Comparison of ENCODE assay signal across 20 cellular contexts in genomic region chr4:1212546-1213335, GRCh38. TPM values are rescaled to one million over a fixed set of nuclear protein-coding genes. Genes with fewer than 3 reads are reported as not detected.
DNase-seq lines count a peak whose midpoint lies in the region; TF ChIP-seq lines count a peak whose summit lies in the region.
"Had no signal": no experiment of that assay in that cellular context is flagged by ENCODE, and none has a peak within 500 bp of the region (broad histone marks: within the 10 kb centered on the region; RNA-seq: fewer than 3 reads in every experiment).

No MANE protein-coding gene starts in this region.

- peak overlapping the region; percentile 51 for H3K27ac ChIP-seq in RWPE1
- no peak overlapping the region for H3K27ac ChIP-seq in fibroblast of lung (ENCODE audit: insufficient read depth, low read length)
- no peak overlapping the region for H3K27ac ChIP-seq in osteoblast (ENCODE audit: low read depth, low read length)
- H3K27ac ChIP-seq in transverse colon: peak overlapping the region; percentile 22 to 87 (median 68)
- no peak overlapping the region for H3K27ac ChIP-seq in A673 (ENCODE audit: low read depth, low read length, poor library complexity, severe bottlenecking)

- TF ChIP-seq POLR2A in transverse colon (IDR thresholded peaks at IDR 0.05): no peak
- no peak for TF ChIP-seq POLR2A in lower leg skin (IDR thresholded peaks at IDR 0.05)

- H3K79me2 ChIP-seq in fibroblast of lung (ENCODE audit: control insufficient read depth, insufficient read depth, low read length): peaks cover 7% of the 10 kb centered on the region
- H3K79me2 ChIP-seq in osteoblast (ENCODE audit: insufficient read depth, low read length): peaks cover 21% of the 10 kb centered on the region

- peaks cover 44% of the 10 kb centered on the region for H3K36me3 ChIP-seq in fibroblast of lung (ENCODE audit: control insufficient read depth, insufficient read depth, low read length)
- H3K36me3 ChIP-seq in osteoblast (ENCODE audit: insufficient read depth, low read length): peaks cover 45% of the 10 kb centered on the region
- H3K36me3 ChIP-seq in transverse colon: peaks cover 0 to 20% (median 6%) of the 10 kb centered on the region in 4 donors
- H3K36me3 ChIP-seq in A673 (ENCODE audit: insufficient read depth, low read length, poor library complexity, severe bottlenecking): peaks cover 58% of the 10 kb centered on the region

- in situ Hi-C loops in transverse colon (cut with MboI; ENCODE audit: low pct_ligation_motif_present in 1 of 4, low pct_unique_long_range_greater_than_20kb in 1 of 4, low sequenced_read_pairs in 3 of 4): no loop called here

- H2AFZ ChIP-seq in fibroblast of lung (ENCODE audit: low read length) (no peak overlapping the region), osteoblast (ENCODE audit: low read length) (no peak overlapping the region)

- no peak overlapping the region for H3K4me3 ChIP-seq in fibroblast of lung (replicated peaks in 1 of 4; ENCODE audit: control extremely low read depth in 1 of 4, insufficient read depth in 1 of 4, low read depth in 3 of 4, low read length in 4 of 4)
- H3K4me3 ChIP-seq in osteoblast (ENCODE audit: insufficient read depth, low read length): no peak overlapping the region
- no peak overlapping the region for H3K4me3 ChIP-seq in transverse colon
- H3K4me3 ChIP-seq in A673 (ENCODE audit: low read depth, low read length, poor library complexity, severe bottlenecking): no peak overlapping the region
- H3K4me3 ChIP-seq in lower leg skin (ENCODE audit: low read depth, poor library complexity, severe bottlenecking): no peak overlapping the region
- H3K4me3 ChIP-seq: left lung had no signal

- H3K4me2 ChIP-seq in fibroblast of lung (ENCODE audit: extremely low read depth, insufficient read depth, low read length): no peak overlapping the region
- H3K4me2 ChIP-seq in osteoblast (ENCODE audit: insufficient read depth, low read length): no peak overlapping the region

- intact Hi-C loops in transverse colon (cut with DNase I; ENCODE audit: low total_unique reads) (loop anchor here (5.0 kb wide), 1 partner anchor 35 kb away; the partner anchor contains the start of gene CTBP1), A673 (cut with micrococcal nuclease; ENCODE audit: unreplicated experiment) (no loop called here), lower leg skin (cut with DNase I; ENCODE audit: low total_unique reads) (no loop called here)

- POLR2A ChIA-PET in RWPE1 (lab: Yijun Ruan, JAX; ENCODE audit: low non-redundant PET): no interaction called here
- POLR2A ChIA-PET in A673 (lab: Charles Lee; ENCODE audit: low non-redundant PET): no interaction called here

- TF ChIP-seq CTCF in RWPE1 (conservative IDR thresholded peaks at IDR 0.05; ENCODE audit: low read depth) (no peak), fibroblast of lung (conservative IDR thresholded peaks at IDR 0.05 in 1 of 2, IDR thresholded peaks at IDR 0.05 in 1 of 2; ENCODE audit: low read depth in 1 of 2, low read length in 2 of 2) (no peak), osteoblast (IDR thresholded peaks at IDR 0.05; ENCODE audit: extremely low read depth, low read depth, low read length) (no peak), transverse colon (IDR thresholded peaks at IDR 0.05) (no peak), A673 (conservative IDR thresholded peaks at IDR 0.05; ENCODE audit: low read depth, low read length) (no peak), lower leg skin (IDR thresholded peaks at IDR 0.05) (no peak)

- CTCF ChIA-PET in RWPE1 (lab: Yijun Ruan, JAX) (interaction anchor here (0.6 kb wide), 2 partner anchors 174 to 336 kb away, joined by 3 to 4 read pairs; no protein-coding TSS in a partner anchor), A673 (lab: Charles Lee) (no interaction called here)

- DNase-seq in RWPE1 (ENCODE audit: low spot score) (no peak), fibroblast of lung (ENCODE audit: low read depth in 2 of 2) (no peak), osteoblast (ENCODE audit: insufficient read length, low spot score, missing footprints) (peak; percentile 88), transverse colon (no peak), A673 (ENCODE audit: low spot score) (no peak), lower leg skin (ENCODE audit: low spot score in 2 of 2) (no peak), NCI-H526 treated with DMSO at 0.1 percent for 48 hours (lab: John Stamatoyannopoulos, UW) (no peak)
- DNase-seq: activated CD4-positive, alpha-beta T cell treated with anti-CD3 and anti-CD28 coated beads for 1 hour; activated effector memory CD4-positive, alpha-beta T cell treated with Interleukin-2 at 50 U/mL for 16 hours; AML-193; EL; erythroblast; Karpas-422; NCI-H1048; NCI-H2081; NCI-H446; NK-92 treated with Interleukin-12 subunit alpha and Interleukin-12 subunit beta, amount 100 ng/mL, for 24 hours; small intestine; T1000 had no signal

- no peaks in the 10 kb centered on the region for H3K27me3 ChIP-seq in fibroblast of lung (ENCODE audit: control insufficient read depth, insufficient read depth, low read length)
- H3K27me3 ChIP-seq in osteoblast (ENCODE audit: insufficient read depth, low read length): no peaks in the 10 kb centered on the region
- no peaks in the 10 kb centered on the region for H3K27me3 ChIP-seq in transverse colon
- H3K27me3 ChIP-seq in A673 (replicated peaks; ENCODE audit: insufficient read depth, low read depth, low read length, poor library complexity): no peaks in the 10 kb centered on the region
- H3K27me3 ChIP-seq: left lung had no signal

- no TSS peak for BruUV-seq in A673 (replicated peaks; lab: Mats Ljungman, UMichigan)

- H3K9ac ChIP-seq in fibroblast of lung (ENCODE audit: insufficient read depth, low read length): peak overlapping the region; percentile 1

- H3K9me3 ChIP-seq in fibroblast of lung (ENCODE audit: control insufficient read depth, insufficient read depth, low read depth, low read length): no peaks in the 10 kb centered on the region
- no peaks in the 10 kb centered on the region for H3K9me3 ChIP-seq in osteoblast (ENCODE audit: low read depth, low read length)
- no peaks in the 10 kb centered on the region for H3K9me3 ChIP-seq in transverse colon
- no peaks in the 10 kb centered on the region for H3K9me3 ChIP-seq in A673 (ENCODE audit: low read depth, low read length, poor library complexity, severe bottlenecking)
- H3K9me3 ChIP-seq: left lung had no signal

- H3K4me1 ChIP-seq in fibroblast of lung (ENCODE audit: control insufficient read depth, extremely low read depth, insufficient read depth, low read length) (peaks cover 39% of the 10 kb centered on the region), osteoblast (ENCODE audit: insufficient read depth, low read length) (peaks cover 5% of the 10 kb centered on the region), transverse colon (peaks cover 29 to 46% (median 37%) of the 10 kb centered on the region in 4 donors), A673 (ENCODE audit: insufficient read depth, low read length, poor library complexity, severe bottlenecking) (no peaks in the 10 kb centered on the region)

- 93% methylated on average over 19 of the region's 20 CpGs; no CpG with 5 or more reads in 1 of the 2 donors for WGBS in transverse colon (ENCODE audit: low coverage in 1 of 2), 2 donors
- 79 to 88% methylated on average over 13 to 18 of the region's 20 CpGs for WGBS in lower leg skin, 2 donors

- TF ChIP-seq EP300 in transverse colon (IDR thresholded peaks at IDR 0.05; ENCODE audit: low read depth): no peak

- H4K20me1 ChIP-seq in fibroblast of lung (ENCODE audit: control insufficient read depth, extremely low read depth, insufficient read depth, low read length) (no peaks in the 10 kb centered on the region), osteoblast (ENCODE audit: insufficient read depth, low read length) (peaks cover 30% of the 10 kb centered on the region)

RNA-seq across cellular contexts. Expression of gene CTBP1, which starts 36.2 kb away (rescaled TPM):
- 224 and 249 TPM in 2 replicates for total RNA-seq in fibroblast of lung
- polyA plus RNA-seq in fibroblast of lung: 78.2 and 86.1 TPM in 2 replicates
- polyA plus RNA-seq in fibroblast of lung (2012): 102 and 162 TPM in 2 replicates
- polyA minus RNA-seq in fibroblast of lung (ENCODE audit: low replicate concordance): 151 and 174 TPM in 2 replicates
- total RNA-seq in osteoblast: 246 and 262 TPM in 2 replicates
- total RNA-seq in transverse colon: 100 to 1,000 TPM; 183 to 457 (median 243) TPM
- total RNA-seq in A673 (2021): 187 and 196 TPM in 2 replicates
- total RNA-seq in lower leg skin: 100 to 1,000 TPM; 124 to 195 (median 148) TPM

RNA-seq across cellular contexts. Expression of gene SPON2, which starts 40.4 kb away (rescaled TPM):
- total RNA-seq in fibroblast of lung (261 and 367 TPM in 2 replicates), osteoblast (29.8 and 38.7 TPM in 2 replicates), transverse colon (100 to 1,000 TPM in 1 of 4 donors, 10 to 100 TPM in 3; 45.4 to 127 (median 53.1) TPM), A673 (2021) (2.3 and 4.8 TPM in 2 replicates), lower leg skin (10 to 100 TPM; 19.1 to 39.8 (median 32.8) TPM)
- 179 and 189 TPM in 2 replicates for polyA plus RNA-seq in fibroblast of lung
- polyA plus RNA-seq in fibroblast of lung (2012): 431 and 600 TPM in 2 replicates
- polyA minus RNA-seq in fibroblast of lung (ENCODE audit: low replicate concordance): 88.2 and 101 TPM in 2 replicates

Comparison
In these comparisons a context has a peak if more than half of its experiments do, and no peak if none do; other contexts are left out.
1. H3K27ac ChIP-seq: peak in RWPE1 (single experiment) and transverse colon (4 of 4); none in fibroblast of lung (single experiment), osteoblast (single experiment) and A673 (single experiment).